ENCODE assay signal across 1 cellular context in genomic region chr10:6108072-6108471, GRCh38.
TF ChIP-seq lines count a peak whose summit lies in the region.

No MANE protein-coding gene starts in this region.

TF ChIP-seq in GM23338, 12 proteins besides CTCF, POLR2A, EP300 and RAD21 (continued from another document):
- TF ChIP-seq ZNF462 (CRISPR knock-in tag; IDR thresholded peaks at IDR 0.05) (no peak), ETS1 (IDR thresholded peaks at IDR 0.05) (no peak), CREB1 (CRISPR knock-in tag; IDR thresholded peaks at IDR 0.05; ENCODE audit: low read depth) (no peak), JUNB (IDR thresholded peaks at IDR 0.05; ENCODE audit: unreplicated experiment) (no peak), EZH2phosphoT487 (IDR thresholded peaks at IDR 0.05; ENCODE audit: unreplicated experiment) (no peak), STAT1 (IDR thresholded peaks at IDR 0.05; ENCODE audit: unreplicated experiment) (no peak), POLR2AphosphoS5 (IDR thresholded peaks at IDR 0.05; ENCODE audit: low read depth) (no peak), ZNF114 (CRISPR knock-in tag; IDR thresholded peaks at IDR 0.05) (no peak)
TF ChIP-seq in GM23338: peak in this region for 0.
